ENCODE assay signal across 1 cellular context in genomic region chr6:25971187-25971811, GRCh38.
TF ChIP-seq lines count a peak whose summit lies in the region.

No MANE protein-coding gene starts in this region.

TF ChIP-seq in K562, 482 proteins besides CTCF, POLR2A, EP300 and RAD21 (continued from another document and continues in another):
- TF ChIP-seq CUX1 (CRISPR knock-in tag; IDR thresholded peaks at IDR 0.05) (no peak), ZFP36 (IDR thresholded peaks at IDR 0.05; ENCODE audit: low read depth, low read length, partially characterized antibody) (no peak), RBFOX2 (IDR thresholded peaks at IDR 0.05; ENCODE audit: low read depth, low read length) (no peak), TGIF2 (CRISPR knock-in tag; IDR thresholded peaks at IDR 0.05) (no peak), TEAD1 (CRISPR knock-in tag; IDR thresholded peaks at IDR 0.05) (peak; percentile 97 to 98), CBX8 (IDR thresholded peaks at IDR 0.05; ENCODE audit: borderline replicate concordance, extremely low read depth, low read depth, low read length, poor library complexity, severe bottlenecking) (no peak), ZNF507 (tag; conservative IDR thresholded peaks at IDR 0.05) (no peak), ZNF324 (CRISPR knock-in tag; IDR thresholded peaks at IDR 0.05) (no peak), TRIM28 (IDR thresholded peaks at IDR 0.05) (no peak), ZNF764 (CRISPR knock-in tag; IDR thresholded peaks at IDR 0.05; ENCODE audit: low read depth) (no peak), CREB3 (tag; conservative IDR thresholded peaks at IDR 0.05; ENCODE audit: low read depth) (no peak), NR4A1 (CRISPR knock-in tag; IDR thresholded peaks at IDR 0.05) (no peak), NR4A1 (tag; IDR thresholded peaks at IDR 0.05) (no peak), GABPB1 (CRISPR knock-in tag; IDR thresholded peaks at IDR 0.05) (0 out of 2 replicates have a peak, but pooled peaks have one; percentile 7), PTBP1 (IDR thresholded peaks at IDR 0.05; ENCODE audit: low read depth, low read length) (no peak), RFX7 (CRISPR knock-in tag; IDR thresholded peaks at IDR 0.05) (no peak), ATF1 (CRISPR knock-in tag; IDR thresholded peaks at IDR 0.05) (no peak), ATF1 (tag; IDR thresholded peaks at IDR 0.05) (peak; percentile 56), SAFB2 (IDR thresholded peaks at IDR 0.05; ENCODE audit: borderline replicate concordance, low read depth, low read length, severe bottlenecking) (no peak), ZEB2 (IDR thresholded peaks at IDR 0.05) (0 out of 2 replicates have a peak, but pooled peaks have one; percentile 25), TCF3 (CRISPR knock-in tag; IDR thresholded peaks at IDR 0.05) (peak; percentile 58; the same call in 1 of the 2 replicates), NFE2L1 (tag; IDR thresholded peaks at IDR 0.05; ENCODE audit: borderline replicate concordance, low read depth) (peak; percentile 22; the same call in 1 of the 2 replicates), ZNF512 (tag; IDR thresholded peaks at IDR 0.05) (no peak), TFAM (CRISPR knock-in tag; conservative IDR thresholded peaks at IDR 0.05) (no peak), ETS1 (conservative IDR thresholded peaks at IDR 0.05; ENCODE audit: control insufficient read depth, low read depth, low read length) (no peak), MECOM (CRISPR knock-in tag; IDR thresholded peaks at IDR 0.05) (no peak), HNRNPH1 (optimal IDR thresholded peaks at IDR 0.05; ENCODE audit: low read depth, low read length) (no peak), POU5F1 (IDR thresholded peaks at IDR 0.05; ENCODE audit: borderline replicate concordance, low read depth, low read length, partially characterized antibody) (no peak), ARID3B (CRISPR knock-in tag; IDR thresholded peaks at IDR 0.05; ENCODE audit: borderline replicate concordance) (no peak), BHLHE40 (IDR thresholded peaks at IDR 0.05; ENCODE audit: low read length) (peak; percentile 49; the same call in 1 of the 2 replicates), ZBED1 (IDR thresholded peaks at IDR 0.05) (no peak), MIER1 (IDR thresholded peaks at IDR 0.05; ENCODE audit: low read depth) (no peak), CAMTA2 (CRISPR knock-in tag; conservative IDR thresholded peaks at IDR 0.05) (no peak), RBM17 (IDR thresholded peaks at IDR 0.05; ENCODE audit: borderline replicate concordance, low read depth, low read length) (no peak), SMAD1 (IDR thresholded peaks at IDR 0.05; ENCODE audit: low read depth, low read length, partially characterized antibody) (no peak), MTA1 (IDR thresholded peaks at IDR 0.05; ENCODE audit: borderline replicate concordance) (peak; percentile 23; the same call in 1 of the 2 replicates), ZNF354B (CRISPR knock-in tag; IDR thresholded peaks at IDR 0.05) (no peak), GATAD2A (IDR thresholded peaks at IDR 0.05) (no peak), TAF15 (IDR thresholded peaks at IDR 0.05; ENCODE audit: low read depth, low read length) (no peak), NCOA1 (IDR thresholded peaks at IDR 0.05; ENCODE audit: low read depth) (peak; percentile 54; the same call in 1 of the 2 replicates), PHF21A (IDR thresholded peaks at IDR 0.05; ENCODE audit: borderline replicate concordance, low read depth) (no peak), TRIM24 (IDR thresholded peaks at IDR 0.05) (peak; percentile 37 to 72; a peak in 3 of 4 replicates), POLR2AphosphoS2 (IDR thresholded peaks at IDR 0.05; ENCODE audit: low read length) (no peak), ZNF121 (CRISPR knock-in tag; conservative IDR thresholded peaks at IDR 0.05) (no peak), HMGN3 (IDR thresholded peaks at IDR 0.05; ENCODE audit: borderline replicate concordance, extremely low read depth, insufficient read length, low read depth, low read length) (no peak), ZNF232 (CRISPR knock-in tag; IDR thresholded peaks at IDR 0.05) (no peak), NBN (IDR thresholded peaks at IDR 0.05; ENCODE audit: low read depth) (0 out of 2 replicates have a peak, but pooled peaks have one; percentile 70), TOE1 (IDR thresholded peaks at IDR 0.05; ENCODE audit: borderline replicate concordance) (no peak; the same call in 1 of the 2 replicates), TOE1 (CRISPR knock-in tag; IDR thresholded peaks at IDR 0.05; ENCODE audit: borderline replicate concordance, low read depth) (no peak)
- TF ChIP-seq, protein P1, sequence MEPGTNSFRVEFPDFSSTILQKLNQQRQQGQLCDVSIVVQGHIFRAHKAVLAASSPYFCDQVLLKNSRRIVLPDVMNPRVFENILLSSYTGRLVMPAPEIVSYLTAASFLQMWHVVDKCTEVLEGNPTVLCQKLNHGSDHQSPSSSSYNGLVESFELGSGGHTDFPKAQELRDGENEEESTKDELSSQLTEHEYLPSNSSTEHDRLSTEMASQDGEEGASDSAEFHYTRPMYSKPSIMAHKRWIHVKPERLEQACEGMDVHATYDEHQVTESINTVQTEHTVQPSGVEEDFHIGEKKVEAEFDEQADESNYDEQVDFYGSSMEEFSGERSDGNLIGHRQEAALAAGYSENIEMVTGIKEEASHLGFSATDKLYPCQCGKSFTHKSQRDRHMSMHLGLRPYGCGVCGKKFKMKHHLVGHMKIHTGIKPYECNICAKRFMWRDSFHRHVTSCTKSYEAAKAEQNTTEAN (CRISPR knock-in tag; IDR thresholded peaks at IDR 0.05): no peak
- TF ChIP-seq, protein P2, sequence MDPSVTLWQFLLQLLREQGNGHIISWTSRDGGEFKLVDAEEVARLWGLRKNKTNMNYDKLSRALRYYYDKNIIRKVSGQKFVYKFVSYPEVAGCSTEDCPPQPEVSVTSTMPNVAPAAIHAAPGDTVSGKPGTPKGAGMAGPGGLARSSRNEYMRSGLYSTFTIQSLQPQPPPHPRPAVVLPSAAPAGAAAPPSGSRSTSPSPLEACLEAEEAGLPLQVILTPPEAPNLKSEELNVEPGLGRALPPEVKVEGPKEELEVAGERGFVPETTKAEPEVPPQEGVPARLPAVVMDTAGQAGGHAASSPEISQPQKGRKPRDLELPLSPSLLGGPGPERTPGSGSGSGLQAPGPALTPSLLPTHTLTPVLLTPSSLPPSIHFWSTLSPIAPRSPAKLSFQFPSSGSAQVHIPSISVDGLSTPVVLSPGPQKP (CRISPR knock-in tag; IDR thresholded peaks at IDR 0.05): no peak
- TF ChIP-seq, protein P3, sequence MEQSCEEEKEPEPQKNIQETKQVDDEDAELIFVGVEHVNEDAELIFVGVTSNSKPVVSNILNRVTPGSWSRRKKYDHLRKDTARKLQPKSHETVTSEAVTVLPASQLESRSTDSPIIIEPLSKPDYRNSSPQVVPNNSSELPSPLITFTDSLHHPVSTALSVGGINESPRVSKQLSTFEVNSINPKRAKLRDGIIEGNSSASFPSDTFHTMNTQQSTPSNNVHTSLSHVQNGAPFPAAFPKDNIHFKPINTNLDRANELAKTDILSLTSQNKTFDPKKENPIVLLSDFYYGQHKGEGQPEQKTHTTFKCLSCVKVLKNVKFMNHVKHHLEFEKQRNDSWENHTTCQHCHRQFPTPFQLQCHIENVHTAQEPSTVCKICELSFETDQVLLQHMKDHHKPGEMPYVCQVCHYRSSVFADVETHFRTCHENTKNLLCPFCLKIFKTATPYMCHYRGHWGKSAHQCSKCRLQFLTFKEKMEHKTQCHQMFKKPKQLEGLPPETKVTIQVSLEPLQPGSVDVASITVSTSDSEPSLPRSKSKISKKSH (CRISPR knock-in tag; IDR thresholded peaks at IDR 0.05): no peak
- TF ChIP-seq, protein P4, sequence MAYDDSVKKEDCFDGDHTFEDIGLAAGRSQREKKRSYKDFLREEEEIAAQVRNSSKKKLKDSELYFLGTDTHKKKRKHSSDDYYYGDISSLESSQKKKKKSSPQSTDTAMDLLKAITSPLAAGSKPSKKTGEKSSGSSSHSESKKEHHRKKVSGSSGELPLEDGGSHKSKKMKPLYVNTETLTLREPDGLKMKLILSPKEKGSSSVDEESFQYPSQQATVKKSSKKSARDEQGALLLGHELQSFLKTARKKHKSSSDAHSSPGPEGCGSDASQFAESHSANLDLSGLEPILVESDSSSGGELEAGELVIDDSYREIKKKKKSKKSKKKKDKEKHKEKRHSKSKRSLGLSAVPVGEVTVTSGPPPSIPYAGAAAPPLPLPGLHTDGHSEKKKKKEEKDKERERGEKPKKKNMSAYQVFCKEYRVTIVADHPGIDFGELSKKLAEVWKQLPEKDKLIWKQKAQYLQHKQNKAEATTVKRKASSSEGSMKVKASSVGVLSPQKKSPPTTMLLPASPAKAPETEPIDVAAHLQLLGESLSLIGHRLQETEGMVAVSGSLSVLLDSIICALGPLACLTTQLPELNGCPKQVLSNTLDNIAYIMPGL (CRISPR knock-in tag; IDR thresholded peaks at IDR 0.05): no peak
